Comparison of ENCODE assay signal across 8 cellular contexts in the genomic region with DNA sequence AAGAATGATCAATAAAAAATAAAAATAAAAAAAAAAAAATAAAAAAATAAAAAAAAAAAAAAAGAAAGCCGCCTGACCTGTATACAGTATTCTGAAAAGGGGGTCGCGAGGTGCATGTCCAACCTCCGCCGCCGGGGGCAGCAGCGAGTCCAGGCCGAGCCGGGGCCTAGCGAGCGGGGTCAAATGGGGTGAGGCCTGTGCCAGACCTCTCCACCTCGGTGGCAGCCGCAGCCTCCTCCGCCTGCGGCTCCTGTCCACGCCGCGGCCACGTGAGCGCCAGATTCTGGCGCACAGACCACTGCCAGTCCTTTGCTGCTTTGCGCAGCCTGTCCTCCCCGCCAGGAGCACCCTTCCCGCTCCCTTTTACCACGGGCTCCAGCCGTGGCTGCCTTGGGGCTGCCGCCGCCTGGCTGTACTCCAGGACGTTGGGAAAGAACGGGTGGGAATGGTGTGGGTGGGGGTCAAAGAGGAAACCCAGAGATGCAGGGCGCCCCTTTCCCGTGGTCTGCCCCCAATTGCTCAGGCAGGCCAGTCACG. TPM values are rescaled to one million over a fixed set of nuclear protein-coding genes. Genes with fewer than 3 reads are reported as not detected.
A peak's percentile ranks its signal among the peaks of the same experiment; 100 is the strongest.
DNase-seq lines count a peak whose midpoint lies in the region; ATAC-seq, FAIRE-seq and TF ChIP-seq lines count a peak whose summit lies in the region.

No MANE protein-coding gene starts in this region.

- peak overlapping the region; percentile 82 for H3K4me2 ChIP-seq in parathyroid adenoma (ENCODE audit: low read length)

- peak; percentile 40 for ATAC-seq in HG03103 (IDR thresholded peaks at IDR 0.05; ENCODE audit: low read depth, unreplicated experiment)

- H3K27me3 Mint-ChIP-seq in activated T-helper 2 cell treated with anti-CD3 and anti-CD28 coated beads, Interferon-gamma antibody, Interleukin-2, Interleukin-4, amounts not matched to agents 10 μg/mL and 5 μg/mL and 100 μg/mL, durations not matched to agents 14 hours and 24 hours and 36 hours (ENCODE audit: low read depth) = no peaks in the 10 kb centered on the region

- no peaks in the 10 kb centered on the region for H3K36me3 ChIP-seq in parathyroid adenoma (ENCODE audit: control insufficient read depth, insufficient read depth, low read length)
- H3K36me3 ChIP-seq in tibial artery = peaks cover 3 to 13% (median 12%) of the 10 kb centered on the region in 3 donors

- H3K27ac Mint-ChIP-seq in activated T-helper 2 cell treated with anti-CD3 and anti-CD28 coated beads, Interferon-gamma antibody, Interleukin-2, Interleukin-4, amounts not matched to agents 10 μg/mL and 5 μg/mL and 100 μg/mL, durations not matched to agents 14 hours and 24 hours and 36 hours = peak overlapping the region; percentile 66

- peaks cover 17% of the 10 kb centered on the region for H3K36me3 Mint-ChIP-seq in activated T-helper 2 cell treated with anti-CD3 and anti-CD28 coated beads, Interferon-gamma antibody, Interleukin-2, Interleukin-4, amounts not matched to agents 10 μg/mL and 5 μg/mL and 100 μg/mL, durations not matched to agents 14 hours and 24 hours and 36 hours (ENCODE audit: low read depth)

- H3K4me3 ChIP-seq in parathyroid adenoma (ENCODE audit: low read depth, low read length) (no peak overlapping the region), tibial artery (peak overlapping the region; percentile 21 to 30)

- H3K27ac ChIP-seq in parathyroid adenoma (peak overlapping the region; percentile 47), tibial artery (peak overlapping the region in 1 of 2 donors; percentile 56)

- H3K9me3 Mint-ChIP-seq in activated T-helper 2 cell treated with anti-CD3 and anti-CD28 coated beads, Interferon-gamma antibody, Interleukin-2, Interleukin-4, amounts not matched to agents 10 μg/mL and 5 μg/mL and 100 μg/mL, durations not matched to agents 14 hours and 24 hours and 36 hours = no peaks in the 10 kb centered on the region

- H3K79me2 ChIP-seq in parathyroid adenoma = peaks cover 3% of the 10 kb centered on the region

- DNase-seq in RPMI8226 (peak; percentile 87), foreskin melanocyte (peak; percentile 60), tibial artery (peak; percentile 72 to 89), DMS79 (lab: John Stamatoyannopoulos, UW) (no peak)
- peak; percentile 72 for DNase-seq in activated T-helper 2 cell treated with anti-CD3 and anti-CD28 coated beads, Interferon-gamma antibody, Interleukin-2, Interleukin-4, amounts not matched to agents 10 μg/mL and 5 μg/mL and 100 μg/mL, durations not matched to agents 14 hours and 24 hours and 36 hours (ENCODE audit: low spot score)

- H3K4me1 ChIP-seq in parathyroid adenoma = peaks cover 3% of the 10 kb centered on the region
- peaks cover 0 to 23% (median 16%) of the 10 kb centered on the region in 4 donors for H3K4me1 ChIP-seq in tibial artery

- TF ChIP-seq CTCF in parathyroid adenoma (IDR thresholded peaks at IDR 0.05) (peak; percentile 86), tibial artery (IDR thresholded peaks at IDR 0.05) (peak; percentile 70 to 81)

- no peak overlapping the region for H3K9ac ChIP-seq in parathyroid adenoma

- intact Hi-C loops in activated T-helper 2 cell treated with anti-CD3 and anti-CD28 coated beads, Interferon-gamma antibody, Interleukin-2, Interleukin-4, amounts not matched to agents 10 μg/mL and 5 μg/mL and 100 μg/mL, durations not matched to agents 14 hours and 24 hours and 36 hours (cut with micrococcal nuclease) = loop anchor here (5.0 to 10.0 kb wide), 4 partner anchors 33 to 769 kb away; partner anchors contain the start of genes ARMC5, SRCAP, ZNF267 and ZNF646
- intact Hi-C loops in tibial artery (cut with DNase I; ENCODE audit: low total_unique reads) = no loop called here

- peak; percentile 44 for FAIRE-seq in G401.6 (lab: Jason Lieb, UNC)

- H3K27me3 ChIP-seq in parathyroid adenoma (ENCODE audit: control insufficient read depth, insufficient read depth, low read length) = no peaks in the 10 kb centered on the region
- no peaks in the 10 kb centered on the region for H3K27me3 ChIP-seq in tibial artery

- H3K4me1 Mint-ChIP-seq in activated T-helper 2 cell treated with anti-CD3 and anti-CD28 coated beads, Interferon-gamma antibody, Interleukin-2, Interleukin-4, amounts not matched to agents 10 μg/mL and 5 μg/mL and 100 μg/mL, durations not matched to agents 14 hours and 24 hours and 36 hours (ENCODE audit: low read depth) = peaks cover 18% of the 10 kb centered on the region

- no peak overlapping the region for H3K4me3 Mint-ChIP-seq in activated T-helper 2 cell treated with anti-CD3 and anti-CD28 coated beads, Interferon-gamma antibody, Interleukin-2, Interleukin-4, amounts not matched to agents 10 μg/mL and 5 μg/mL and 100 μg/mL, durations not matched to agents 14 hours and 24 hours and 36 hours (ENCODE audit: low read depth)

- H2AFZ ChIP-seq in parathyroid adenoma = peak overlapping the region; percentile 89

- H3K9me3 ChIP-seq in parathyroid adenoma (ENCODE audit: control insufficient read depth, low read length) = no peaks in the 10 kb centered on the region
- H3K9me3 ChIP-seq in tibial artery = no peaks in the 10 kb centered on the region

RNA-seq across cellular contexts. Expression of gene BCKDK, which starts 2.4 kb away (rescaled TPM):
- total RNA-seq in activated T-helper 2 cell treated with anti-CD3 and anti-CD28 coated beads, Interferon-gamma antibody, Interleukin-2, Interleukin-4, amounts not matched to agents 10 μg/mL and 5 μg/mL and 100 μg/mL, durations not matched to agents 14 hours and 24 hours and 36 hours = 47.5 and 50.0 TPM in 2 replicates

RNA-seq across cellular contexts. Expression of gene VKORC1, which starts 11.1 kb away (rescaled TPM):
- 54.5 and 60.0 TPM in 2 replicates for total RNA-seq in activated T-helper 2 cell treated with anti-CD3 and anti-CD28 coated beads, Interferon-gamma antibody, Interleukin-2, Interleukin-4, amounts not matched to agents 10 μg/mL and 5 μg/mL and 100 μg/mL, durations not matched to agents 14 hours and 24 hours and 36 hours

RNA-seq across cellular contexts. Expression of gene KAT8, which starts 11.7 kb away (rescaled TPM):
- 60.5 and 61.2 TPM in 2 replicates for total RNA-seq in activated T-helper 2 cell treated with anti-CD3 and anti-CD28 coated beads, Interferon-gamma antibody, Interleukin-2, Interleukin-4, amounts not matched to agents 10 μg/mL and 5 μg/mL and 100 μg/mL, durations not matched to agents 14 hours and 24 hours and 36 hours

RNA-seq across cellular contexts. Expression of gene PRSS53, which starts 17.0 kb away (rescaled TPM):
- 4.8 and 5.1 TPM in 2 replicates for total RNA-seq in activated T-helper 2 cell treated with anti-CD3 and anti-CD28 coated beads, Interferon-gamma antibody, Interleukin-2, Interleukin-4, amounts not matched to agents 10 μg/mL and 5 μg/mL and 100 μg/mL, durations not matched to agents 14 hours and 24 hours and 36 hours

RNA-seq across cellular contexts. Expression of gene PRSS8, which starts 29.8 kb away (rescaled TPM):
- not detected in 2 replicates for total RNA-seq in activated T-helper 2 cell treated with anti-CD3 and anti-CD28 coated beads, Interferon-gamma antibody, Interleukin-2, Interleukin-4, amounts not matched to agents 10 μg/mL and 5 μg/mL and 100 μg/mL, durations not matched to agents 14 hours and 24 hours and 36 hours
